9 cellular contexts compared by ENCODE assay signal in genomic region chr15:60932051-60932915, GRCh38.
DNase-seq lines count a peak whose midpoint lies in the region; ATAC-seq and TF ChIP-seq lines count a peak whose summit lies in the region.
"Had no signal": no experiment of that assay in that cellular context is flagged by ENCODE, and none has a peak within 500 bp of the region (broad histone marks: within the 10 kb centered on the region; RNA-seq: fewer than 3 reads in every experiment).

No MANE protein-coding gene starts in this region.

- peak; percentile 39 to 72 for ATAC-seq in naive thymus-derived CD8-positive, alpha-beta T cell

- in situ Hi-C loops in astrocyte of the cerebellum (cut with HindIII; ENCODE audit: low sequenced_read_pairs): no loop called here

- peaks cover 2 to 17% (median 9%) of the 10 kb centered on the region in 5 donors for H3K27me3 Mint-ChIP-seq in naive thymus-derived CD8-positive, alpha-beta T cell

- H3K4me3 Mint-ChIP-seq in naive thymus-derived CD8-positive, alpha-beta T cell: no peak overlapping the region

- POLR2A ChIA-PET in naive thymus-derived CD8-positive, alpha-beta T cell (lab: Charles Lee): no interaction called here

- H3K9me3 Mint-ChIP-seq in naive thymus-derived CD8-positive, alpha-beta T cell: no peaks in the 10 kb centered on the region
- H3K9me3 Mint-ChIP-seq: immature natural killer cell had no signal

- DNase-seq in EL: peak; percentile 38
- peak; percentile 12 to 83 (median 36) for DNase-seq in T-helper 1 cell
- peak; percentile 35 for DNase-seq in astrocyte of the cerebellum (ENCODE audit: low read depth)
- peak in 5 of 10 donors; percentile 12 to 38 (median 17) for DNase-seq in naive thymus-derived CD8-positive, alpha-beta T cell
- peak; percentile 77 for DNase-seq in ureter (ENCODE audit: low spot score)
- no peak for DNase-seq in NCI-H2171 (lab: John Stamatoyannopoulos, UW)
- DNase-seq in DMS 273 (lab: John Stamatoyannopoulos, UW; ENCODE audit: unreplicated experiment): no peak
- DNase-seq in NCI-H748 (lab: John Stamatoyannopoulos, UW; ENCODE audit: unreplicated experiment): no peak

- H3K4me1 Mint-ChIP-seq in naive thymus-derived CD8-positive, alpha-beta T cell: peaks cover 0 to 8% (median 3%) of the 10 kb centered on the region in 4 donors
- H3K4me1 Mint-ChIP-seq: immature natural killer cell had no signal

- H3K36me3 Mint-ChIP-seq in naive thymus-derived CD8-positive, alpha-beta T cell: no peaks in the 10 kb centered on the region
- H3K36me3 Mint-ChIP-seq: immature natural killer cell had no signal

- peak overlapping the region in 1 of 10 donors; percentile 21 for H3K27ac Mint-ChIP-seq in naive thymus-derived CD8-positive, alpha-beta T cell
- H3K27ac Mint-ChIP-seq: immature natural killer cell had no signal

- TF ChIP-seq CTCF in astrocyte of the cerebellum (IDR thresholded peaks at IDR 0.05; ENCODE audit: low read depth, low read length, missing control alignments): peak; percentile 18

- H3K4me3 ChIP-seq in astrocyte of the cerebellum (ENCODE audit: low read depth, low read length): no peak overlapping the region

Comparison
In these comparisons a context has a peak if more than half of its experiments do, and no peak if none do; other contexts are left out.
1. DNase-seq: peak in EL (single experiment), T-helper 1 cell (5 of 5), astrocyte of the cerebellum (single experiment) and ureter (single experiment); none in NCI-H2171 (single experiment), DMS 273 (single experiment) and NCI-H748 (single experiment).